Comparison of ENCODE assay signal across 1 cellular context in genomic region chr12:132597333-132598283, GRCh38.
TF ChIP-seq lines count a peak whose summit lies in the region.

No MANE protein-coding gene starts in this region.

TF ChIP-seq in GM23338, 12 proteins besides CTCF, POLR2A, EP300 and RAD21 (continued from another document):
- no peak for TF ChIP-seq REST (IDR thresholded peaks at IDR 0.05; ENCODE audit: unreplicated experiment)
- no peak for TF ChIP-seq STAT1 (IDR thresholded peaks at IDR 0.05; ENCODE audit: unreplicated experiment)
- no peak for TF ChIP-seq ZNF331 (CRISPR knock-in tag; IDR thresholded peaks at IDR 0.05; ENCODE audit: low read depth)
- no peak for TF ChIP-seq POLR2AphosphoS5 (IDR thresholded peaks at IDR 0.05; ENCODE audit: low read depth)
- TF ChIP-seq ETS1 (IDR thresholded peaks at IDR 0.05): no peak
- TF ChIP-seq JUNB (IDR thresholded peaks at IDR 0.05; ENCODE audit: unreplicated experiment): no peak
- TF ChIP-seq EZH2phosphoT487 (IDR thresholded peaks at IDR 0.05; ENCODE audit: unreplicated experiment): no peak
- TF ChIP-seq CREB1 (CRISPR knock-in tag; IDR thresholded peaks at IDR 0.05; ENCODE audit: low read depth): no peak
- TF ChIP-seq ZNF114 (CRISPR knock-in tag; IDR thresholded peaks at IDR 0.05): no peak
